ENCODE assay signal across 1 cellular context in the genomic region with DNA sequence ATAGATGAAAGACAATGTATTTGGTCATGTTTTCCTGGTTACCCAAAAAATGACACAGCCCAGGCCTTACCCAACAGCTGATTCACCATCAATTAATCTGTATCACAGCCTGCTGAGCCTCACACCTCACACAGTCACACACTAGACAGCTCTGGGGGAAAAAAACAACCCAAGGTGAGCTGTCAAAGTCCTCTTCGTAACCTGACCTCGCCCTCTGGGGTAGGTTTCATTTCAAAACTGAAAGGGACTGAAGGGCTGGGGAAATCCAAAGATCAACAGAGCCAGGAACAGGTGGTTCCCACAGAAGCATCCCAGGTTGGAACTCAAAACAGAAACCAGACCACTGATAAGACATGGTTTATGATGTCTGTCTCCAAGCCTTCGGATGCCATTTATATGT.
TF ChIP-seq lines count a peak whose summit lies in the region.

No MANE protein-coding gene starts in this region.

TF ChIP-seq in SK-N-SH, 30 proteins besides CTCF, POLR2A, EP300 and RAD21 (continued from another document):
- TF ChIP-seq, protein P1, sequence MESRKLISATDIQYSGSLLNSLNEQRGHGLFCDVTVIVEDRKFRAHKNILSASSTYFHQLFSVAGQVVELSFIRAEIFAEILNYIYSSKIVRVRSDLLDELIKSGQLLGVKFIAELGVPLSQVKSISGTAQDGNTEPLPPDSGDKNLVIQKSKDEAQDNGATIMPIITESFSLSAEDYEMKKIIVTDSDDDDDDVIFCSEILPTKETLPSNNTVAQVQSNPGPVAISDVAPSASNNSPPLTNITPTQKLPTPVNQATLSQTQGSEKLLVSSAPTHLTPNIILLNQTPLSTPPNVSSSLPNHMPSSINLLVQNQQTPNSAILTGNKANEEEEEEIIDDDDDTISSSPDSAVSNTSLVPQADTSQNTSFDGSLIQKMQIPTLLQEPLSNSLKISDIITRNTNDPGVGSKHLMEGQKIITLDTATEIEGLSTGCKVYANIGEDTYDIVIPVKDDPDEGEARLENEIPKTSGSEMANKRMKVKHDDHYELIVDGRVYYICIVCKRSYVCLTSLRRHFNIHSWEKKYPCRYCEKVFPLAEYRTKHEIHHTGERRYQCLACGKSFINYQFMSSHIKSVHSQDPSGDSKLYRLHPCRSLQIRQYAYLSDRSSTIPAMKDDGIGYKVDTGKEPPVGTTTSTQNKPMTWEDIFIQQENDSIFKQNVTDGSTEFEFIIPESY (IDR thresholded peaks at IDR 0.05; ENCODE audit: borderline replicate concordance, low read depth) = no peak
- TF ChIP-seq RXRA (IDR thresholded peaks at IDR 0.05; ENCODE audit: borderline replicate concordance, low read depth) (no peak), CHD2 (IDR thresholded peaks at IDR 0.05; ENCODE audit: low read length, partially characterized antibody) (no peak)
